21 cellular contexts compared by ENCODE assay signal in the genomic region with DNA sequence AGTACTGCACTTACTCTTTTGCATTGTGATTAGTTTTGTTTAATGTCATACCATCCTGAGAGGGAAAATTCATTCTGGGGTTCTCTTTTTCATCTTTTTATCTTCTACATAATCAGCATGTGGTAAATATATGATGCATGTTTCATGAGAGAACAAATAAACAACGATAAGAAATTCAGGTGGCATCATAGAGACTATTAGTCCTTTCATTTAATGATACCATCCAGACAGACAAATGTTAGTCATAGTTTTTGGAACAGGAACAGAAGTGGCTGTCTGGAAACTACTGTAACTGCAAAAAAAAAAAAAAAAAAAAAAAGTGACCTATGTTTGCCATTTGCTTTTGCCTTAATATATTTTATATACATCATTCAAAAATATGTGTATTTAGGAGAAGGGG.
"Had no signal": no experiment of that assay in that cellular context is flagged by ENCODE, and none has a peak within 500 bp of the region (broad histone marks: within the 10 kb centered on the region; RNA-seq: fewer than 3 reads in every experiment).

No MANE protein-coding gene starts in this region.

- ATAC-seq: activated T-cell treated with anti-CD3 and anti-CD28 coated beads, Interleukin-2, amount 50 U/mL, for 72 hours; gastrocnemius medialis; left lung; naive thymus-derived CD8-positive, alpha-beta T cell; sciatic nerve; stimulated activated naive B cell treated with anti-CD40 and anti-IgM and Interleukin-4, amounts not matched to agents 10 μg/mL and 1 μg/mL and 100 μg/mL, for 72 hours; upper lobe of right lung had no signal

- H3K9me3 ChIP-seq: esophagus muscularis mucosa, gastrocnemius medialis, left lung, upper lobe of right lung had no signal

- DNase-seq: activated CD4-positive, alpha-beta memory T cell treated with anti-CD3 and anti-CD28 coated beads for 36 hours; activated CD4-positive, alpha-beta T cell treated with anti-CD3 and anti-CD28 coated beads for 48 hours; activated effector memory CD4-positive, alpha-beta T cell treated with Interleukin-2 at 50 U/mL for 16 hours; activated naive CD4-positive, alpha-beta T cell treated with anti-CD3 and anti-CD28 coated beads, Interleukin-2, amount 10 ng/mL, durations not matched to agents 7 days and 5 days; activated T-cell treated with anti-CD3 and anti-CD28 coated beads, Interleukin-2, amount 50 U/mL, for 72 hours; brain microvascular endothelial cell; central memory CD4-positive, alpha-beta T cell; effector memory CD4-positive, alpha-beta T cell; gastrocnemius medialis; hippocampal formation; kidney glomerular epithelial cell; left lung; naive thymus-derived CD8-positive, alpha-beta T cell; stimulated activated CD4-positive, alpha-beta T cell treated with anti-CD3 and anti-CD28 coated beads, Interleukin-2, amount 100 ng/mL, for 48 hours; stimulated activated CD8-positive, alpha-beta memory T cell treated with anti-CD3 and anti-CD28 coated beads, Interleukin-4, amount 100 ng/mL, for 48 hours; stimulated activated naive B cell treated with anti-CD40 and anti-IgM and Interleukin-4, amounts not matched to agents 10 μg/mL and 1 μg/mL and 100 μg/mL, for 72 hours; upper lobe of right lung had no signal

- H3K27ac ChIP-seq: esophagus muscularis mucosa, gastrocnemius medialis, left lung, upper lobe of right lung had no signal

- FAIRE-seq: colon had no signal

- H3K9me3 Mint-ChIP-seq: activated CD4-positive, alpha-beta memory T cell treated with anti-CD3 and anti-CD28 coated beads for 36 hours; activated naive CD4-positive, alpha-beta T cell treated with anti-CD3 and anti-CD28 coated beads, Interleukin-2, amount 10 ng/mL, durations not matched to agents 7 days and 5 days; stimulated activated naive B cell treated with anti-CD40 and anti-IgM and Interleukin-4, amounts not matched to agents 10 μg/mL and 1 μg/mL and 100 μg/mL, for 72 hours had no signal

- H3K36me3 ChIP-seq: brain microvascular endothelial cell, esophagus muscularis mucosa, gastrocnemius medialis, left lung, upper lobe of right lung had no signal

- H3K27ac Mint-ChIP-seq: activated CD4-positive, alpha-beta memory T cell treated with anti-CD3 and anti-CD28 coated beads for 36 hours; activated naive CD4-positive, alpha-beta T cell treated with anti-CD3 and anti-CD28 coated beads, Interleukin-2, amount 10 ng/mL, durations not matched to agents 7 days and 5 days; activated T-cell treated with anti-CD3 and anti-CD28 coated beads, Interleukin-2, amount 50 U/mL, for 72 hours; naive thymus-derived CD8-positive, alpha-beta T cell; stimulated activated naive B cell treated with anti-CD40 and anti-IgM and Interleukin-4, amounts not matched to agents 10 μg/mL and 1 μg/mL and 100 μg/mL, for 72 hours had no signal

- H3K4me3 Mint-ChIP-seq: activated CD4-positive, alpha-beta memory T cell treated with anti-CD3 and anti-CD28 coated beads for 36 hours; activated naive CD4-positive, alpha-beta T cell treated with anti-CD3 and anti-CD28 coated beads, Interleukin-2, amount 10 ng/mL, durations not matched to agents 7 days and 5 days; activated T-cell treated with anti-CD3 and anti-CD28 coated beads, Interleukin-2, amount 50 U/mL, for 72 hours; naive thymus-derived CD8-positive, alpha-beta T cell; stimulated activated naive B cell treated with anti-CD40 and anti-IgM and Interleukin-4, amounts not matched to agents 10 μg/mL and 1 μg/mL and 100 μg/mL, for 72 hours had no signal

- H3K4me1 Mint-ChIP-seq: activated naive CD4-positive, alpha-beta T cell treated with anti-CD3 and anti-CD28 coated beads, Interleukin-2, amount 10 ng/mL, durations not matched to agents 7 days and 5 days; naive thymus-derived CD8-positive, alpha-beta T cell; stimulated activated naive B cell treated with anti-CD40 and anti-IgM and Interleukin-4, amounts not matched to agents 10 μg/mL and 1 μg/mL and 100 μg/mL, for 72 hours had no signal

- H3K27me3 Mint-ChIP-seq: activated naive CD4-positive, alpha-beta T cell treated with anti-CD3 and anti-CD28 coated beads, Interleukin-2, amount 10 ng/mL, durations not matched to agents 7 days and 5 days; stimulated activated naive B cell treated with anti-CD40 and anti-IgM and Interleukin-4, amounts not matched to agents 10 μg/mL and 1 μg/mL and 100 μg/mL, for 72 hours had no signal

- H3K4me1 ChIP-seq: esophagus muscularis mucosa, gastrocnemius medialis, left lung, upper lobe of right lung had no signal

- H3K27me3 ChIP-seq: brain microvascular endothelial cell, esophagus muscularis mucosa, gastrocnemius medialis, left lung, upper lobe of right lung had no signal

- H3K36me3 Mint-ChIP-seq: activated CD4-positive, alpha-beta memory T cell treated with anti-CD3 and anti-CD28 coated beads for 36 hours; activated naive CD4-positive, alpha-beta T cell treated with anti-CD3 and anti-CD28 coated beads, Interleukin-2, amount 10 ng/mL, durations not matched to agents 7 days and 5 days; naive thymus-derived CD8-positive, alpha-beta T cell; stimulated activated naive B cell treated with anti-CD40 and anti-IgM and Interleukin-4, amounts not matched to agents 10 μg/mL and 1 μg/mL and 100 μg/mL, for 72 hours had no signal

- H3K4me3 ChIP-seq: esophagus muscularis mucosa, gastrocnemius medialis, left lung, lung, upper lobe of right lung had no signal
